In genomic region chr18:75859533-75859932, GRCh38 we compare ENCODE assay signal across 23 cellular contexts.
"Had no signal": no experiment of that assay in that cellular context is flagged by ENCODE, and none has a peak within 500 bp of the region (broad histone marks: within the 10 kb centered on the region; RNA-seq: fewer than 3 reads in every experiment).

No MANE protein-coding gene starts in this region.

- H3K27ac ChIP-seq: coronary artery, dorsolateral prefrontal cortex, esophagus squamous epithelium, gastrocnemius medialis, heart right ventricle, left lung, lower lobe of right lung had no signal

- H3K4me3 ChIP-seq: coronary artery, dorsolateral prefrontal cortex, esophagus squamous epithelium, gastrocnemius medialis, heart right ventricle, left lung, lower lobe of right lung had no signal

- DNase-seq: dermis blood vessel endothelial cell; dorsolateral prefrontal cortex; effector CD4-positive, alpha-beta T cell; effector memory CD4-positive, alpha-beta T cell; esophagus squamous epithelium; foreskin fibroblast; foreskin melanocyte; gastrocnemius medialis; glutamatergic neuron; heart right ventricle; hippocampal formation; left cardiac atrium; left lung; left ventricle myocardium superior; lower lobe of right lung; mesendoderm; midbrain; naive thymus-derived CD4-positive, alpha-beta T cell had no signal

- H3K9me3 ChIP-seq: esophagus squamous epithelium, gastrocnemius medialis, heart right ventricle, left lung, lower lobe of right lung had no signal

- H3K27me3 ChIP-seq: esophagus squamous epithelium, gastrocnemius medialis, left lung had no signal

- H3K4me1 ChIP-seq: esophagus squamous epithelium, gastrocnemius medialis, heart right ventricle, left lung, lower lobe of right lung had no signal

- FAIRE-seq: colon, endothelial cell of umbilical vein, islet of Langerhans, keratinocyte had no signal

- H3K36me3 ChIP-seq: esophagus squamous epithelium, gastrocnemius medialis, heart right ventricle, left lung, lower lobe of right lung had no signal

- ATAC-seq: gastrocnemius medialis; heart right ventricle; left cardiac atrium; left lung; left ventricle myocardium superior; lower lobe of right lung; naive thymus-derived CD4-positive, alpha-beta T cell had no signal
